ENCODE assay signal across 8 cellular contexts in the genomic region with DNA sequence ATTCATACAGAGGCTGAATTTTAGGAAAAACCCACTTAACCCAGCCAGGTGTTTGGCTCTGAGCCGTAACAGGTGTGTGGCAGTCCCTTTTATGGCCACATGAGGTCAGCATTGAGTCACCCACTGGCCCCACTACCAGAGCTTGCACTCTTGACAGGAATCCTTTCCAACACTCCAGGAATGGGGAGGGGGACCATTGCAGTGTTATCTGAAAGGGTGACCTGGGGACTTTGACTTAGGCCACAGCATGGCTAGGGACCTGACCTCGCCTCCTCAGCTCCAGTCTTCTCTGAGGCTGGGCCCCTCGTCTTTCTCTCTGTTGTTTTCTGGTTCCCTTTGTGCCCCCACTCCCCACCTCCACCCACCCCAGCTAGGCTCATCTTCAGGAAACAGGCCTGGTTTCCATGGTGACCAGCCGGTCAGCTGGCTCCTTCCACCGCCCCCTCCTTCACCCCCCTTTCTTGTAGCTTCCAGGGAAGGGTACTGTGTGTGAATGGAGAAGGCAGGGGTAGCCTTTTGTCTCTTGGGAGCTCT. TPM values are rescaled to one million over a fixed set of nuclear protein-coding genes. Genes with fewer than 3 reads are reported as not detected.
DNase-seq lines count a peak whose midpoint lies in the region; ATAC-seq and TF ChIP-seq lines count a peak whose summit lies in the region.

No MANE protein-coding gene starts in this region.

- no peak overlapping the region for H3K4me3 ChIP-seq in AG04450 (ENCODE audit: low read depth, low read length)
- no peak overlapping the region for H3K4me3 ChIP-seq in GM12865 (ENCODE audit: low read depth, low read length)
- no peak overlapping the region for H3K4me3 ChIP-seq in epithelial cell of esophagus (ENCODE audit: low read length)
- peak overlapping the region in 1 of 2 donors; percentile 5 for H3K4me3 ChIP-seq in neuronal stem cell (ENCODE audit: low read length in 2 of 2)

- H2BK15ac ChIP-seq in neuronal stem cell (ENCODE audit: low read length): no peak overlapping the region

- no peak for ATAC-seq in GM18519 (IDR thresholded peaks at IDR 0.05; ENCODE audit: low FRiP score, unreplicated experiment)
- no peak for ATAC-seq in GM21423 (IDR thresholded peaks at IDR 0.05; ENCODE audit: unreplicated experiment)

- peak overlapping the region; percentile 3 for H2BK5ac ChIP-seq in neuronal stem cell (ENCODE audit: low read length)

- H2BK12ac ChIP-seq in neuronal stem cell (ENCODE audit: low read length): no peak overlapping the region

- peak overlapping the region; percentile 72 for H2AFZ ChIP-seq in neuronal stem cell (ENCODE audit: low read length)

- POLR2A ChIA-PET in AG04450 (lab: Yijun Ruan, JAX): interaction anchor here (0.6 to 1.1 kb wide), 3 partner anchors 21 to 120 kb away, joined by 3 to 7 read pairs (median 5); a partner anchor contains a TSS

- H3K9me3 ChIP-seq in AG04450 (ENCODE audit: control insufficient read depth, insufficient read depth, low read length) (no peaks in the 10 kb centered on the region; the same call in 1 of the 2 replicates), neuronal stem cell (replicated peaks in 1 of 2; ENCODE audit: control insufficient read depth in 2 of 2, insufficient read depth in 1 of 2, low read depth in 1 of 2, low read length in 2 of 2) (no peaks in the 10 kb centered on the region)

- H2AK5ac ChIP-seq in neuronal stem cell (ENCODE audit: low read depth, low read length): no peak overlapping the region

- H3K14ac ChIP-seq in neuronal stem cell (ENCODE audit: low read length): no peak overlapping the region

- H3K27ac ChIP-seq in AG04450 (ENCODE audit: low read depth, low read length): no peak overlapping the region
- peak overlapping the region; percentile 61 for H3K27ac ChIP-seq in neuronal stem cell (replicated peaks; ENCODE audit: low read length)

- H3K4me2 ChIP-seq in neuronal stem cell (ENCODE audit: insufficient read depth, low read length, poor library complexity, severe bottlenecking): peak overlapping the region; percentile 41

- WGBS in neuronal stem cell (ENCODE audit: extremely low coverage in 2 of 2, insufficient read length in 2 of 2, insufficient replicate concordance in 1 of 2), 2 donors: no CpG with 5 or more reads among the region's 5 CpGs

- no peak overlapping the region for H3K4ac ChIP-seq in neuronal stem cell (ENCODE audit: low read length)

- DNase-seq in AG04450 (ENCODE audit: low read depth, low spot score) (no peak), GM12865 (ENCODE audit: low read depth) (peak; percentile 73), NCI-H2171 (lab: John Stamatoyannopoulos, UW) (peak; percentile 46), epithelial cell of esophagus (ENCODE audit: low read depth) (peak; percentile 71), neuronal stem cell (ENCODE audit: low spot score) (peak; percentile 86)
- DNase-seq in activated CD4-positive, alpha-beta T cell treated with anti-CD3 and anti-CD28 coated beads, Interleukin-2, amount 50 U/mL, for 48 hours: peak; percentile 69 to 74

- no peak overlapping the region for H2BK120ac ChIP-seq in neuronal stem cell (ENCODE audit: low read depth, low read length)

- no peak overlapping the region for H3K18ac ChIP-seq in neuronal stem cell (ENCODE audit: low read length)

- H3K23ac ChIP-seq in neuronal stem cell (ENCODE audit: low read depth, low read length, poor library complexity): no peak overlapping the region

- TF ChIP-seq CTCF in AG04450 (IDR thresholded peaks at IDR 0.05; ENCODE audit: low read depth, low read length): peak; percentile 99
- TF ChIP-seq CTCF in GM12865 (IDR thresholded peaks at IDR 0.05; ENCODE audit: insufficient read depth, low read depth, low read length, missing control alignments): peak; percentile 95
- TF ChIP-seq CTCF in epithelial cell of esophagus (IDR thresholded peaks at IDR 0.05; ENCODE audit: insufficient read depth, low read depth, low read length, missing control alignments): peak; percentile 99

- peaks cover 2% of the 10 kb centered on the region for H3K79me1 ChIP-seq in neuronal stem cell (ENCODE audit: low read depth, low read length)

- H3K36me3 ChIP-seq in neuronal stem cell (replicated peaks in 1 of 2; ENCODE audit: control insufficient read depth in 2 of 2, insufficient read depth in 2 of 2, low read length in 2 of 2): peaks cover 2 to 6% of the 10 kb centered on the region in 2 donors

- H4K8ac ChIP-seq in neuronal stem cell (ENCODE audit: low read depth, low read length): no peak overlapping the region

- H4K91ac ChIP-seq in neuronal stem cell (ENCODE audit: low read depth, low read length, poor library complexity): no peak overlapping the region

- peaks cover 45% of the 10 kb centered on the region for H3K27me3 ChIP-seq in AG04450 (ENCODE audit: control insufficient read depth, insufficient read depth, low read length)
- H3K27me3 ChIP-seq in neuronal stem cell (ENCODE audit: control insufficient read depth in 3 of 3, insufficient read depth in 3 of 3, low read depth in 1 of 3, low read length in 3 of 3): peaks cover 0 to 2% (median 0%) of the 10 kb centered on the region in 3 experiments

- H3K4me1 ChIP-seq in neuronal stem cell (ENCODE audit: control insufficient read depth in 2 of 2, insufficient read depth in 1 of 2, low read depth in 1 of 2, low read length in 2 of 2): peaks cover 44 to 54% of the 10 kb centered on the region in 2 donors

- H3K9ac ChIP-seq in neuronal stem cell (ENCODE audit: low read depth, low read length, poor library complexity): no peak overlapping the region

- CTCF ChIA-PET in AG04450 (lab: Charles Lee): interaction anchor here (0.6 to 6.0 kb wide), 21 partner anchors 11 to 1122 kb away, joined by 3 to 93 read pairs (median 4); a partner anchor contains a TSS

RNA-seq across cellular contexts. Expression of a gene that starts 2.1 kb away (rescaled TPM):
- polyA plus RNA-seq in AG04450 (2011; rRNA removed): not detected in 2 replicates
- polyA minus RNA-seq in AG04450 (2011; rRNA and poly(A)+ RNA removed): not detected in 2 replicates
- 3.9 TPM for polyA plus RNA-seq in neuronal stem cell (2013, experiment 1 of 2)
- 3.6 TPM for polyA plus RNA-seq in neuronal stem cell (2013, experiment 2 of 2)

RNA-seq across cellular contexts. Expression of a gene that starts 2.8 kb away (rescaled TPM):
- 13.7 and 17.0 TPM in 2 replicates for polyA plus RNA-seq in AG04450 (2011; rRNA removed)
- polyA minus RNA-seq in AG04450 (2011; rRNA and poly(A)+ RNA removed): 6.4 and 9.4 TPM in 2 replicates
- 9.5 TPM for polyA plus RNA-seq in neuronal stem cell (2013, experiment 1 of 2)
- polyA plus RNA-seq in neuronal stem cell (2013, experiment 2 of 2): 9.0 TPM

RNA-seq across cellular contexts. Expression of a gene that starts 10.8 kb away (rescaled TPM):
- 83.5 and 107 TPM in 2 replicates for polyA plus RNA-seq in AG04450 (2011; rRNA removed)
- 55.7 and 76.1 TPM in 2 replicates for polyA minus RNA-seq in AG04450 (2011; rRNA and poly(A)+ RNA removed)
- 42.4 TPM for polyA plus RNA-seq in neuronal stem cell (2013, experiment 1 of 2)
- 41.6 TPM for polyA plus RNA-seq in neuronal stem cell (2013, experiment 2 of 2)

RNA-seq across cellular contexts. Expression of a gene that starts 21.3 kb away (rescaled TPM):
- 792 and 943 TPM in 2 replicates for polyA plus RNA-seq in AG04450 (2011; rRNA removed)
- 662 and 748 TPM in 2 replicates for polyA minus RNA-seq in AG04450 (2011; rRNA and poly(A)+ RNA removed)
- polyA plus RNA-seq in neuronal stem cell (2013, experiment 1 of 2): 1,143 TPM
- 1,131 TPM for polyA plus RNA-seq in neuronal stem cell (2013, experiment 2 of 2)

RNA-seq across cellular contexts. Expression of a gene that starts 44.8 kb away (rescaled TPM):
- 13.2 and 14.9 TPM in 2 replicates for polyA plus RNA-seq in AG04450 (2011; rRNA removed)
- polyA minus RNA-seq in AG04450 (2011; rRNA and poly(A)+ RNA removed): 15.6 and 19.6 TPM in 2 replicates
- 101 TPM for polyA plus RNA-seq in neuronal stem cell (2013, experiment 1 of 2)
- polyA plus RNA-seq in neuronal stem cell (2013, experiment 2 of 2): 102 TPM
